In genomic region chr20:21161926-21162325, GRCh38 we compare ENCODE assay signal across 21 cellular contexts. TPM values are rescaled to one million over a fixed set of nuclear protein-coding genes. Genes with fewer than 3 reads are reported as not detected.
DNase-seq lines count a peak whose midpoint lies in the region; ATAC-seq and TF ChIP-seq lines count a peak whose summit lies in the region.
"Had no signal": no experiment of that assay in that cellular context is flagged by ENCODE, and none has a peak within 500 bp of the region (broad histone marks: within the 10 kb centered on the region; RNA-seq: fewer than 3 reads in every experiment).

No MANE protein-coding gene starts in this region.

- ATAC-seq in RWPE2 (ENCODE audit: low read depth) (no peak), psoas muscle (peak in 3 of 4 donors; percentile 37 to 65 (median 53))

- H3K18ac ChIP-seq in H9 (ENCODE audit: insufficient read length, low read depth, low read length) = no peak overlapping the region

- no peak overlapping the region for H4K91ac ChIP-seq in H9 (ENCODE audit: insufficient read length, low read depth, low read length)

- no peak overlapping the region for H3K4me3 Mint-ChIP-seq in H9
- H3K4me3 Mint-ChIP-seq: CD14-positive monocyte had no signal

- no peaks in the 10 kb centered on the region for H3K4me1 ChIP-seq in H9 (ENCODE audit: insufficient read depth, low read length)
- peaks cover 11% of the 10 kb centered on the region for H3K4me1 ChIP-seq in RWPE2 (ENCODE audit: insufficient read depth, poor library complexity, severe bottlenecking)
- H3K4me1 ChIP-seq in psoas muscle = no peaks in the 10 kb centered on the region

- H3K56ac ChIP-seq in H9 (ENCODE audit: insufficient read length, low read depth, low read length) = no peak overlapping the region

- H3K4me2 ChIP-seq in H9 (ENCODE audit: insufficient read depth, insufficient read length, low read length) = no peak overlapping the region

- no peaks in the 10 kb centered on the region for H3K79me1 ChIP-seq in H9 (ENCODE audit: insufficient read depth, low read depth, low read length, poor library complexity, severe bottlenecking)

- H3K27me3 ChIP-seq in H9 (ENCODE audit: insufficient read depth, low read length) (no peaks in the 10 kb centered on the region), RWPE2 (ENCODE audit: insufficient read depth, poor library complexity, severe bottlenecking) (no peaks in the 10 kb centered on the region), psoas muscle (ENCODE audit: insufficient read depth in 3 of 3, low read length in 2 of 3) (no peaks in the 10 kb centered on the region)

- H3K9me3 ChIP-seq in H9 (ENCODE audit: control insufficient read depth, low read depth, low read length) (no peaks in the 10 kb centered on the region), RWPE2 (ENCODE audit: severe bottlenecking) (no peaks in the 10 kb centered on the region), psoas muscle (no peaks in the 10 kb centered on the region)

- peak overlapping the region in 2 of 3 experiments; percentile 51 to 58; a peak in 4 of 7 replicates for H3K27ac Mint-ChIP-seq in H9
- H3K27ac Mint-ChIP-seq: CD14-positive monocyte had no signal

- H3K4ac ChIP-seq in H9 (ENCODE audit: low read depth, low read length) = no peak overlapping the region

- intact Hi-C loops in psoas muscle (cut with DNase I) = no loop called here

- no peak overlapping the region for H2BK15ac ChIP-seq in H9 (ENCODE audit: low read depth, low read length)

- DNase-seq in H9 = no peak
- no peak for DNase-seq in RWPE2 (ENCODE audit: low spot score)
- DNase-seq in epithelial cell of prostate (ENCODE audit: low read depth, low spot score) = no peak
- no peak for DNase-seq in psoas muscle
- no peak for DNase-seq in SKM-1 (lab: John Stamatoyannopoulos, UW; ENCODE audit: unreplicated experiment)
- no peak for DNase-seq in effector CD4-positive, alpha-beta T cell
- DNase-seq in T-helper 9 cell = no peak
- DNase-seq: COR-L47, DMS153, EL, HCEC 1CT, KG1, MM.1S, NCI-H1105, NCI-H187 treated with DMSO at 0.1 percent for 48 hours, NCI-H446, NCI-H774, SIG-M5 had no signal

- no peak for TF ChIP-seq CTCF in H9 (conservative IDR thresholded peaks at IDR 0.05)
- TF ChIP-seq CTCF in RWPE2 (IDR thresholded peaks at IDR 0.05; ENCODE audit: poor library complexity, severe bottlenecking) = no peak
- no peak for TF ChIP-seq CTCF in psoas muscle (IDR thresholded peaks at IDR 0.05)

- no peak overlapping the region for H4K5ac ChIP-seq in H9 (ENCODE audit: insufficient read length, low read depth, low read length)

- H3K27ac ChIP-seq in H9 (ENCODE audit: insufficient read length, low read depth, low read length) = no peak overlapping the region
- peak overlapping the region; percentile 53 for H3K27ac ChIP-seq in RWPE2 (ENCODE audit: poor library complexity, severe bottlenecking)
- H3K27ac ChIP-seq in epithelial cell of prostate = peak overlapping the region; percentile 79
- no peak overlapping the region for H3K27ac ChIP-seq in psoas muscle
- H3K27ac ChIP-seq: HL-60 had no signal

- no peaks in the 10 kb centered on the region for H3K23me2 ChIP-seq in H9 (ENCODE audit: insufficient read length, low read depth, low read length, poor library complexity, severe bottlenecking)

- no peak overlapping the region for H3K23ac ChIP-seq in H9 (ENCODE audit: insufficient read length, low read depth, low read length)

- H3K14ac ChIP-seq in H9 (ENCODE audit: insufficient read depth, low read length) = no peak overlapping the region

- peaks cover 12 to 16% of the 10 kb centered on the region in 2 experiments for H3K4me1 Mint-ChIP-seq in H9

- no peaks in the 10 kb centered on the region; a peak in 1 of 5 replicates for H3K9me3 Mint-ChIP-seq in H9

- no peak overlapping the region for H2BK5ac ChIP-seq in H9 (ENCODE audit: insufficient read length, low read length)

- no peak overlapping the region for H3T11ph ChIP-seq in H9 (ENCODE audit: low read length)

- H3K36me3 Mint-ChIP-seq in H9 (ENCODE audit: insufficient read depth in 1 of 3, low read depth in 3 of 3) = peaks cover 17 to 41% (median 23%) of the 10 kb centered on the region in 3 experiments

- no peaks in the 10 kb centered on the region for H3K79me2 ChIP-seq in H9 (ENCODE audit: insufficient read depth, low read length)

- no peak overlapping the region for H3K4me3 ChIP-seq in RWPE2 (ENCODE audit: severe bottlenecking)
- no peak overlapping the region for H3K4me3 ChIP-seq in psoas muscle

- no peaks in the 10 kb centered on the region for H3K27me3 Mint-ChIP-seq in H9 (ENCODE audit: low read depth)

- no peak overlapping the region for H2BK120ac ChIP-seq in H9 (ENCODE audit: low read depth, low read length, poor library complexity, severe bottlenecking)

- H2BK12ac ChIP-seq in H9 (ENCODE audit: insufficient read length, low read depth, low read length) = no peak overlapping the region

- no peak overlapping the region for H2AK5ac ChIP-seq in H9 (ENCODE audit: insufficient read length, low read length)

- H3K36me3 ChIP-seq in RWPE2 (ENCODE audit: low read depth) = 0 out of 2 replicates have a peak, but pooled peaks cover 2% of the 10 kb centered on the region
- peaks cover 0 to 29% of the 10 kb centered on the region in 2 donors for H3K36me3 ChIP-seq in psoas muscle (ENCODE audit: insufficient read depth in 1 of 2, low read depth in 1 of 2)

- WGBS in H9 (ENCODE audit: extremely low coverage, insufficient read length, low lambda C conversion rate) = no CpG with 5 or more reads among the region's 5 CpGs
- WGBS in psoas muscle, 3 donors = 78 to 93% (median 88%) methylated on average over 5 of the region's 5 CpGs

- H4K20me1 ChIP-seq in H9 (ENCODE audit: control insufficient read depth, insufficient read depth, insufficient read length) = no peaks in the 10 kb centered on the region

- H2BK20ac ChIP-seq in H9 (ENCODE audit: low read depth, low read length, poor library complexity, severe bottlenecking) = no peak overlapping the region

- no peak overlapping the region for H3K9ac ChIP-seq in H9 (ENCODE audit: extremely low read depth, insufficient read length, low read length)

- no peak overlapping the region for H4K8ac ChIP-seq in H9 (replicated peaks; ENCODE audit: insufficient read length, low read depth, low read length)

- no peak overlapping the region for H2AFZ ChIP-seq in H9 (ENCODE audit: low read length)

RNA-seq across cellular contexts. Expression of gene KIZ, which starts 36.0 kb away (rescaled TPM):
- 29.3 and 41.0 TPM in 2 replicates for total RNA-seq in H9 (2021)
- 10 to 100 TPM; 18.6 to 26.2 (median 22.7) TPM for total RNA-seq in psoas muscle
- polyA plus RNA-seq in psoas muscle = 10 to 100 TPM in 2 of 3 donors, 1 to 10 TPM in 1; 4.6 to 17.1 (median 12.9) TPM

RNA-seq across cellular contexts. Expression of gene LINC00237, which starts 55.8 kb away (rescaled TPM):
- 0.24 and 0.90 TPM in 2 replicates for total RNA-seq in H9 (2021)
- not detected for total RNA-seq in psoas muscle
- polyA plus RNA-seq in psoas muscle = not detected
- total RNA-seq: A673 had no signal

Comparison
In these comparisons a context has a peak if more than half of its experiments do, and no peak if none do; other contexts are left out.
1. H3K27ac ChIP-seq: peak in RWPE2 (single experiment) and epithelial cell of prostate (single experiment); none in H9 (single experiment) and psoas muscle (single experiment).